In the genomic region with DNA sequence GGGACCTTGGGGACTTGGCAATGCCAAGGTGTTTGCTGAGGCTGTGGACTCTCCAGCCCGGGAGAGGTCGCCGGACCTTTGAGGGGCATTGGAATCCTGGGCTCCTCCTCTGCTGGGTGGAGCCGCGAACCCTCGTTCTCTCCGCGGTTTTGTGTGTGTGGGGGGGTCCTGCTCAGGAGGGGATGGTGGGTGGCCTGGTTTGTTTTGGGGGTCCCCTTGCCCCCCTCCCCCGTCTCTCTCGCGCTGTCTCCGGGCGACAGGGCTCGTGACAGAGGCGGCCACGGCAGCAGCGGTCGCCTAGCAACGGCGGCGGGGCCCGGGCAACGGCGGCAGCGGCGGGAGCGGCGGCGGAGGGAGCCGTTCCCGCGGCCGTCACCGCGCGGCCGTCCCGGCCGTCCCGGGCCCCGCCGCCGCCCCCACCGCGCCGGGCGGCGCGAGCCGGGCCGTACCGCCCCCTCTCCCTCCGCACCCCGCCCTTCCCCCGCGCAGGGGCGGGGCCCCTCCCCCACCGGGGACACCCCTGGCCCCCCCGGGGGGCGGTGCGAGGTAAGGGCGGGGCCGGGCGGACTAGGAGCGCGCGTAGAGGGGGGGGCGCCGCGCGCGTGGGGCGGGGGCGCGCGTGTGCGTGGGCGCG, we compare ENCODE assay signal across 8 cellular contexts. TPM values are rescaled to one million over a fixed set of nuclear protein-coding genes. Genes with fewer than 3 reads are reported as not detected.
DNase-seq lines count a peak whose midpoint lies in the region; ATAC-seq and TF ChIP-seq lines count a peak whose summit lies in the region.

No MANE protein-coding gene starts in this region.

- peak overlapping the region; percentile 93 for H3K4me3 Mint-ChIP-seq in activated naive CD4-positive, alpha-beta T cell treated with anti-CD3 and anti-CD28 coated beads, Interleukin-2, amount 10 ng/mL, durations not matched to agents 7 days and 5 days
- H3K4me3 Mint-ChIP-seq in osteocyte (ENCODE audit: unreplicated experiment): peak overlapping the region; percentile 87

- no peaks in the 10 kb centered on the region for H3K9me3 ChIP-seq in OCI-LY1 (ENCODE audit: low read length)

- CTCF ChIA-PET in activated naive CD4-positive, alpha-beta T cell treated with anti-CD3 and anti-CD28 coated beads, Interleukin-2, amount 10 ng/mL, durations not matched to agents 7 days and 5 days (lab: Charles Lee): no interaction called here

- H3K4me1 Mint-ChIP-seq in activated naive CD4-positive, alpha-beta T cell treated with anti-CD3 and anti-CD28 coated beads, Interleukin-2, amount 10 ng/mL, durations not matched to agents 7 days and 5 days: peaks cover 84% of the 10 kb centered on the region
- peaks cover 75% of the 10 kb centered on the region for H3K4me1 Mint-ChIP-seq in osteocyte (ENCODE audit: unreplicated experiment)

- H3K27ac Mint-ChIP-seq in activated naive CD4-positive, alpha-beta T cell treated with anti-CD3 and anti-CD28 coated beads, Interleukin-2, amount 10 ng/mL, durations not matched to agents 7 days and 5 days: peak overlapping the region; percentile 69
- H3K27ac Mint-ChIP-seq in osteocyte (ENCODE audit: unreplicated experiment): peak overlapping the region; percentile 80

- intact Hi-C loops in head of caudate nucleus (cut with DNase I): no loop called here

- H3K4me1 ChIP-seq in OCI-LY1 (ENCODE audit: insufficient read depth, low read length, severe bottlenecking): peaks cover 67% of the 10 kb centered on the region

- no peaks in the 10 kb centered on the region for H3K79me2 ChIP-seq in OCI-LY1 (ENCODE audit: insufficient read depth, low read length)

- no peak overlapping the region for H3K27ac ChIP-seq in OCI-LY1 (ENCODE audit: low read depth, low read length, poor library complexity, severe bottlenecking)

- no peaks in the 10 kb centered on the region for H3K36me3 ChIP-seq in OCI-LY1 (ENCODE audit: insufficient read depth, low read length)

- 0 out of 2 replicates have a peak, but pooled peaks cover 5% of the 10 kb centered on the region for H3F3A ChIP-seq in OCI-LY1 (ENCODE audit: insufficient read depth, low read length)

- peak; percentile 17; the same call in 1 of the 3 replicates for TF ChIP-seq CTCF in GM12872 (IDR thresholded peaks at IDR 0.05; ENCODE audit: insufficient read depth, low read depth, low read length)
- TF ChIP-seq CTCF in OCI-LY1 (IDR thresholded peaks at IDR 0.05; ENCODE audit: low read length): peak; percentile 12; the same call in 1 of the 2 replicates
- no peak for TF ChIP-seq CTCF in osteocyte (IDR thresholded peaks at IDR 0.05)

- H3K4me3 ChIP-seq in OCI-LY1 (ENCODE audit: low read depth, low read length, poor library complexity, severe bottlenecking): peak overlapping the region; percentile 64

- no peaks in the 10 kb centered on the region for H3K9me3 Mint-ChIP-seq in activated naive CD4-positive, alpha-beta T cell treated with anti-CD3 and anti-CD28 coated beads, Interleukin-2, amount 10 ng/mL, durations not matched to agents 7 days and 5 days
- no peaks in the 10 kb centered on the region for H3K9me3 Mint-ChIP-seq in osteocyte (ENCODE audit: unreplicated experiment)

- no peaks in the 10 kb centered on the region for H4K20me1 ChIP-seq in OCI-LY1 (ENCODE audit: insufficient read depth, low read length)

- peak overlapping the region; percentile 59; the same call in 1 of the 2 replicates for H3K9ac ChIP-seq in OCI-LY1 (ENCODE audit: low read length)

- H3K9me2 ChIP-seq in OCI-LY1 (ENCODE audit: low read depth, low read length): no peaks in the 10 kb centered on the region

- H2AFZ ChIP-seq in OCI-LY1 (ENCODE audit: low read length): no peak overlapping the region

- ATAC-seq in HG02970 (IDR thresholded peaks at IDR 0.05; ENCODE audit: low FRiP score, unreplicated experiment): no peak
- ATAC-seq in GM18907 (IDR thresholded peaks at IDR 0.05; ENCODE audit: unreplicated experiment): no peak

- DNase-seq in activated naive CD4-positive, alpha-beta T cell treated with anti-CD3 and anti-CD28 coated beads, Interleukin-2, amount 10 ng/mL, durations not matched to agents 7 days and 5 days: peak; percentile 74
- DNase-seq in head of caudate nucleus (peak in 40 of 42 donors; percentile 34 to 84 (median 70)), osteocyte (ENCODE audit: extremely low spot score, unreplicated experiment) (no peak), OCI-M2 (lab: John Stamatoyannopoulos, UW; ENCODE audit: unreplicated experiment) (no peak)

- no peaks in the 10 kb centered on the region for H3K27me3 ChIP-seq in OCI-LY1 (ENCODE audit: insufficient read depth, low read length)

- H3K4me2 ChIP-seq in OCI-LY1 (ENCODE audit: low read length): peak overlapping the region; percentile 84

- H3K27me3 Mint-ChIP-seq in activated naive CD4-positive, alpha-beta T cell treated with anti-CD3 and anti-CD28 coated beads, Interleukin-2, amount 10 ng/mL, durations not matched to agents 7 days and 5 days: peaks cover 10% of the 10 kb centered on the region
- no peaks in the 10 kb centered on the region for H3K27me3 Mint-ChIP-seq in osteocyte (ENCODE audit: unreplicated experiment)

- peaks cover 13% of the 10 kb centered on the region for H3K36me3 Mint-ChIP-seq in activated naive CD4-positive, alpha-beta T cell treated with anti-CD3 and anti-CD28 coated beads, Interleukin-2, amount 10 ng/mL, durations not matched to agents 7 days and 5 days
- H3K36me3 Mint-ChIP-seq in osteocyte (ENCODE audit: unreplicated experiment): peaks cover 10% of the 10 kb centered on the region

RNA-seq across cellular contexts. Expression of gene SYNGAP1, which starts 7.8 kb away (rescaled TPM):
- total RNA-seq in osteocyte: 30.7 and 34.7 TPM in 2 replicates

RNA-seq across cellular contexts. Expression of gene CUTA, which starts 9.8 kb away (rescaled TPM):
- total RNA-seq in osteocyte: 302 and 325 TPM in 2 replicates

RNA-seq across cellular contexts. Expression of gene PHF1, which starts 16.9 kb away (rescaled TPM):
- total RNA-seq in osteocyte: 50.3 and 53.5 TPM in 2 replicates

RNA-seq across cellular contexts. Expression of gene ZBTB9, which starts 26.7 kb away (rescaled TPM):
- total RNA-seq in osteocyte: 7.0 and 7.5 TPM in 2 replicates

RNA-seq across cellular contexts. Expression of gene KIFC1, which starts 36.1 kb away (rescaled TPM):
- total RNA-seq in osteocyte: 10.8 and 11.6 TPM in 2 replicates

Comparison
In these comparisons a context has a peak if more than half of its experiments do, and no peak if none do; other contexts are left out.
1. DNase-seq: peak in activated naive CD4-positive, alpha-beta T cell treated with anti-CD3 and anti-CD28 coated beads, Interleukin-2, amount 10 ng/mL, durations not matched to agents 7 days and 5 days (single experiment) and head of caudate nucleus (40 of 42); none in osteocyte (single experiment) and OCI-M2 (single experiment).